In genomic region chr12:96474206-96474605, GRCh38 we compare ENCODE assay signal across 1 cellular context.
TF ChIP-seq lines count a peak whose summit lies in the region.

No MANE protein-coding gene starts in this region.

TF ChIP-seq in IMR-90, 13 proteins besides CTCF, POLR2A, EP300 and RAD21:
- no peak for TF ChIP-seq ELK1 (IDR thresholded peaks at IDR 0.05; ENCODE audit: borderline replicate concordance, low read depth, low read length)
- no peak for TF ChIP-seq CHD1 (IDR thresholded peaks at IDR 0.05; ENCODE audit: low read depth, low read length)
- TF ChIP-seq SMC3 (IDR thresholded peaks at IDR 0.05; ENCODE audit: low read depth, low read length): no peak
TF ChIP-seq in IMR-90: peak in this region for 0.
